ENCODE assay signal across 1 cellular context in genomic region chr14:56474419-56475022, GRCh38.
TF ChIP-seq lines count a peak whose summit lies in the region.

No MANE protein-coding gene starts in this region.

TF ChIP-seq in liver, 16 proteins besides CTCF, POLR2A, EP300 and RAD21 (continued from another document):
- TF ChIP-seq REST (IDR thresholded peaks at IDR 0.05) (no peak), NR2F2 (IDR thresholded peaks at IDR 0.05) (no peak), FOXA1 (IDR thresholded peaks at IDR 0.05) (no peak), HNF4G (IDR thresholded peaks at IDR 0.05) (no peak), ATF3 (IDR thresholded peaks at IDR 0.05) (no peak), GABPA (IDR thresholded peaks at IDR 0.05 in 1 of 2, conservative IDR thresholded peaks at IDR 0.05 in 1 of 2) (no peak), JUND (IDR thresholded peaks at IDR 0.05) (no peak), ZBTB33 (IDR thresholded peaks at IDR 0.05) (no peak)
TF ChIP-seq in liver: peak in this region for 0.
